8 cellular contexts compared by ENCODE assay signal in genomic region chr15:48966595-48967301, GRCh38. TPM values are rescaled to one million over a fixed set of nuclear protein-coding genes. Genes with fewer than 3 reads are reported as not detected.
A peak's percentile ranks its signal among the peaks of the same experiment; 100 is the strongest.
DNase-seq lines count a peak whose midpoint lies in the region; ATAC-seq and TF ChIP-seq lines count a peak whose summit lies in the region.

No MANE protein-coding gene starts in this region.

- TF ChIP-seq CTCF in tibial artery (IDR thresholded peaks at IDR 0.05) (no peak), RWPE1 (conservative IDR thresholded peaks at IDR 0.05; ENCODE audit: low read depth) (no peak), smooth muscle cell (IDR thresholded peaks at IDR 0.05; ENCODE audit: borderline replicate concordance, insufficient read depth, poor library complexity, severe bottlenecking) (no peak)

- DNase-seq in GDM1 (lab: John Stamatoyannopoulos, UW) = peak; percentile 52
- DNase-seq in activated naive CD8-positive, alpha-beta T cell treated with anti-CD3 and anti-CD28 coated beads, Interleukin-2, amount 10 ng/mL, durations not matched to agents 7 days and 5 days = no peak
- DNase-seq in tibial artery = no peak
- DNase-seq in HEK293T (ENCODE audit: extremely low spot score) = no peak
- no peak for DNase-seq in RWPE1 (ENCODE audit: low spot score)
- no peak for DNase-seq in smooth muscle cell (lab: John Stamatoyannopoulos, UW; ENCODE audit: unreplicated experiment)

- H3K4me1 ChIP-seq in tibial artery (peaks cover 0 to 64% (median 43%) of the 10 kb centered on the region in 4 donors), smooth muscle cell (ENCODE audit: low read depth) (no peaks in the 10 kb centered on the region)

- ATAC-seq in GM21390 (IDR thresholded peaks at IDR 0.05; ENCODE audit: unreplicated experiment) (peak; percentile 75), HG03565 (IDR thresholded peaks at IDR 0.05; ENCODE audit: unreplicated experiment) (peak; percentile 85)
- peak; percentile 92 for ATAC-seq in activated naive CD8-positive, alpha-beta T cell treated with anti-CD3 and anti-CD28 coated beads, Interleukin-2, amount 10 ng/mL, durations not matched to agents 7 days and 5 days (ENCODE audit: low read depth)

- peaks cover 20% of the 10 kb centered on the region for H3K27me3 Mint-ChIP-seq in activated naive CD8-positive, alpha-beta T cell treated with anti-CD3 and anti-CD28 coated beads, Interleukin-2, amount 10 ng/mL, durations not matched to agents 7 days and 5 days

- H2AFZ ChIP-seq in smooth muscle cell (ENCODE audit: low read depth) = no peak overlapping the region

- POLR2A ChIA-PET in activated naive CD8-positive, alpha-beta T cell treated with anti-CD3 and anti-CD28 coated beads, Interleukin-2, amount 10 ng/mL, durations not matched to agents 7 days and 5 days (lab: Charles Lee) = interaction anchor here (0.6 to 4.5 kb wide), 6 partner anchors 9 to 1389 kb away, joined by 3 to 24 read pairs (median 7); partner anchors contain the start of genes CEP152, EID1 and GABPB1
- POLR2A ChIA-PET in HEK293T (lab: Yijun Ruan, JAX) (interaction anchor here (1.8 to 5.9 kb wide), 2 partner anchors 9 to 89 kb away, joined by 5 to 35 read pairs; partner anchors contain the start of gene EID1), RWPE1 (lab: Yijun Ruan, JAX; ENCODE audit: low non-redundant PET) (no interaction called here)

- H3K9me3 ChIP-seq in tibial artery (no peaks in the 10 kb centered on the region), smooth muscle cell (replicated peaks; ENCODE audit: low read depth) (no peaks in the 10 kb centered on the region)

- H3K27ac ChIP-seq in tibial artery (peak overlapping the region; percentile 59 to 69), RWPE1 (no peak overlapping the region), smooth muscle cell (ENCODE audit: low read depth) (no peak overlapping the region)

- H3F3A ChIP-seq in smooth muscle cell (ENCODE audit: low read depth) = no peaks in the 10 kb centered on the region

- H3K4me3 ChIP-seq in tibial artery (no peak overlapping the region), smooth muscle cell (no peak overlapping the region)

- peak overlapping the region; percentile 95 for H3K27ac Mint-ChIP-seq in activated naive CD8-positive, alpha-beta T cell treated with anti-CD3 and anti-CD28 coated beads, Interleukin-2, amount 10 ng/mL, durations not matched to agents 7 days and 5 days

- peak overlapping the region; percentile 73 for H3K4me3 Mint-ChIP-seq in activated naive CD8-positive, alpha-beta T cell treated with anti-CD3 and anti-CD28 coated beads, Interleukin-2, amount 10 ng/mL, durations not matched to agents 7 days and 5 days

- CTCF ChIA-PET in HEK293T (lab: Yijun Ruan, JAX) (interaction anchor here (1.2 to 3.8 kb wide), 4 partner anchors 9 to 247 kb away, joined by 4 to 29 read pairs (median 8); no protein-coding TSS in a partner anchor), RWPE1 (lab: Yijun Ruan, JAX) (interaction anchor here (0.6 to 3.7 kb wide), 11 partner anchors 9 to 1859 kb away, joined by 3 to 37 read pairs (median 3); no protein-coding TSS in a partner anchor)

- no peaks in the 10 kb centered on the region for H3K79me2 ChIP-seq in smooth muscle cell (ENCODE audit: low read depth)

- H3K27me3 ChIP-seq in tibial artery (no peaks in the 10 kb centered on the region), smooth muscle cell (ENCODE audit: low read depth) (peaks cover 9% of the 10 kb centered on the region)

- H3K4me2 ChIP-seq in smooth muscle cell = no peak overlapping the region

- intact Hi-C loops in tibial artery (cut with DNase I; ENCODE audit: low total_unique reads) = loop anchor here (10.0 kb wide), 1 partner anchor 78 kb away; the partner anchor contains the start of gene SECISBP2L

- H3K9ac ChIP-seq in smooth muscle cell (ENCODE audit: low read depth) = no peak overlapping the region

- no peaks in the 10 kb centered on the region for H4K20me1 ChIP-seq in smooth muscle cell (ENCODE audit: low read depth)

- peaks cover 8% of the 10 kb centered on the region for H3K36me3 Mint-ChIP-seq in activated naive CD8-positive, alpha-beta T cell treated with anti-CD3 and anti-CD28 coated beads, Interleukin-2, amount 10 ng/mL, durations not matched to agents 7 days and 5 days

- peaks cover 33% of the 10 kb centered on the region for H3K4me1 Mint-ChIP-seq in activated naive CD8-positive, alpha-beta T cell treated with anti-CD3 and anti-CD28 coated beads, Interleukin-2, amount 10 ng/mL, durations not matched to agents 7 days and 5 days

- H3K9me3 Mint-ChIP-seq in activated naive CD8-positive, alpha-beta T cell treated with anti-CD3 and anti-CD28 coated beads, Interleukin-2, amount 10 ng/mL, durations not matched to agents 7 days and 5 days = no peaks in the 10 kb centered on the region

- no peaks in the 10 kb centered on the region for H3K36me3 ChIP-seq in tibial artery
- H3K36me3 ChIP-seq in smooth muscle cell (ENCODE audit: low read depth) = no peaks in the 10 kb centered on the region

- 47% methylated on average over 2 of the region's 2 CpGs for WGBS in smooth muscle cell (ENCODE audit: low lambda C conversion rate)

TF ChIP-seq in HEK293T, 16 proteins besides CTCF, POLR2A, EP300 and RAD21:
- no peak for TF ChIP-seq NFRKB (IDR thresholded peaks at IDR 0.05)
- TF ChIP-seq FOXA1 (IDR thresholded peaks at IDR 0.05) = no peak

RNA-seq across cellular contexts. Expression of gene SHC4, which starts 3.0 kb away (rescaled TPM):
- total RNA-seq in activated naive CD8-positive, alpha-beta T cell treated with anti-CD3 and anti-CD28 coated beads, Interleukin-2, amount 10 ng/mL, durations not matched to agents 7 days and 5 days = under 1 TPM; 0.23 to 0.47 TPM
- total RNA-seq in smooth muscle cell = 1.2 and 3.6 TPM in 2 replicates
- 0.26 and 0.39 TPM in 2 replicates for polyA plus RNA-seq in smooth muscle cell

Comparison
In these comparisons a context has a peak if more than half of its experiments do, and no peak if none do; other contexts are left out.
1. H3K27ac ChIP-seq: peak in tibial artery (2 of 2); none in RWPE1 (single experiment) and smooth muscle cell (single experiment).
2. Peak in every context shown above with its lines, with median percentiles within 50 percentile points of each other: ATAC-seq.